ENCODE assay signal across 1 cellular context in the genomic region with DNA sequence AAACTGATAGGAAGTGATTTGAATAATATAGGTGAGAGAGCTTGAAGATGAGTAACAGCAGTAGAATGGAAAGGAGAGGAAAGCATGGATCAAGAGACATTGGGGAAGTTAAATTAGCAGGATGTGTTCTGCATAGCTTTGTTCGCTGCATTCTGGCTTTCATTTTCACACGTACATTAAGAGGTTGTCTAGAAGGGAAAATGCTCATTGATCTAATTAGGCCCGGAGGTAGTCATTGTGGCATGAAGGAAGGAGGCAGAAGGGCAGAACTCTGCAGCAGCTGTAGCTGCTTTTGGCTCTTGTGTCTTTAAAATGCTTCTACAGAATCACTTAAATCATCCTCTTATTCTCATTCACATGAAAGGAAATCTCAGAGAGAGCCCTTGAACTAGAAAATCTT.
TF ChIP-seq lines count a peak whose summit lies in the region.

No MANE protein-coding gene starts in this region.

TF ChIP-seq in HepG2, 621 proteins besides CTCF, POLR2A, EP300 and RAD21:
- TF ChIP-seq, protein P1, sequence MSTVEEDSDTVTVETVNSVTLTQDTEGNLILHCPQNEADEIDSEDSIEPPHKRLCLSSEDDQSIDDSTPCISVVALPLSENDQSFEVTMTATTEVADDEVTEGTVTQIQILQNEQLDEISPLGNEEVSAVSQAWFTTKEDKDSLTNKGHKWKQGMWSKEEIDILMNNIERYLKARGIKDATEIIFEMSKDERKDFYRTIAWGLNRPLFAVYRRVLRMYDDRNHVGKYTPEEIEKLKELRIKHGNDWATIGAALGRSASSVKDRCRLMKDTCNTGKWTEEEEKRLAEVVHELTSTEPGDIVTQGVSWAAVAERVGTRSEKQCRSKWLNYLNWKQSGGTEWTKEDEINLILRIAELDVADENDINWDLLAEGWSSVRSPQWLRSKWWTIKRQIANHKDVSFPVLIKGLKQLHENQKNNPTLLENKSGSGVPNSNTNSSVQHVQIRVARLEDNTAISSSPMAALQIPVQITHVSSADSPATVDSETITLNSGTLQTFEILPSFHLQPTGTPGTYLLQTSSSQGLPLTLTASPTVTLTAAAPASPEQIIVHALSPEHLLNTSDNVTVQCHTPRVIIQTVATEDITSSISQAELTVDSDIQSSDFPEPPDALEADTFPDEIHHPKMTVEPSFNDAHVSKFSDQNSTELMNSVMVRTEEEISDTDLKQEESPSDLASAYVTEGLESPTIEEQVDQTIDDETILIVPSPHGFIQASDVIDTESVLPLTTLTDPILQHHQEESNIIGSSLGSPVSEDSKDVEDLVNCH (CRISPR knock-in tag; IDR thresholded peaks at IDR 0.05), result no peak
- TF ChIP-seq ZNF143 (CRISPR knock-in tag; IDR thresholded peaks at IDR 0.05) (no peak), ZNF180 (CRISPR knock-in tag; IDR thresholded peaks at IDR 0.05; ENCODE audit: borderline replicate concordance, low read depth) (no peak), RORA (CRISPR knock-in tag; IDR thresholded peaks at IDR 0.05) (no peak), ZNF451 (CRISPR knock-in tag; IDR thresholded peaks at IDR 0.05) (no peak), ZBTB38 (CRISPR knock-in tag; IDR thresholded peaks at IDR 0.05) (no peak), ZNF776 (CRISPR knock-in tag; IDR thresholded peaks at IDR 0.05) (no peak), ESRRA (CRISPR knock-in tag; IDR thresholded peaks at IDR 0.05; ENCODE audit: low read depth) (no peak), RNF2 (conservative IDR thresholded peaks at IDR 0.05; ENCODE audit: low read depth) (no peak), ZNF44 (CRISPR knock-in tag; IDR thresholded peaks at IDR 0.05) (no peak), ETV5 (CRISPR knock-in tag; IDR thresholded peaks at IDR 0.05; ENCODE audit: borderline replicate concordance) (no peak), POLR2AphosphoS2 (IDR thresholded peaks at IDR 0.05; ENCODE audit: low read depth, low read length) (no peak)
- TF ChIP-seq, protein P2, sequence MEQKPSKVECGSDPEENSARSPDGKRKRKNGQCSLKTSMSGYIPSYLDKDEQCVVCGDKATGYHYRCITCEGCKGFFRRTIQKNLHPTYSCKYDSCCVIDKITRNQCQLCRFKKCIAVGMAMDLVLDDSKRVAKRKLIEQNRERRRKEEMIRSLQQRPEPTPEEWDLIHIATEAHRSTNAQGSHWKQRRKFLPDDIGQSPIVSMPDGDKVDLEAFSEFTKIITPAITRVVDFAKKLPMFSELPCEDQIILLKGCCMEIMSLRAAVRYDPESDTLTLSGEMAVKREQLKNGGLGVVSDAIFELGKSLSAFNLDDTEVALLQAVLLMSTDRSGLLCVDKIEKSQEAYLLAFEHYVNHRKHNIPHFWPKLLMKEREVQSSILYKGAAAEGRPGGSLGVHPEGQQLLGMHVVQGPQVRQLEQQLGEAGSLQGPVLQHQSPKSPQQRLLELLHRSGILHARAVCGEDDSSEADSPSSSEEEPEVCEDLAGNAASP (CRISPR knock-in tag; IDR thresholded peaks at IDR 0.05; ENCODE audit: borderline replicate concordance), result no peak
- TF ChIP-seq, protein P3, sequence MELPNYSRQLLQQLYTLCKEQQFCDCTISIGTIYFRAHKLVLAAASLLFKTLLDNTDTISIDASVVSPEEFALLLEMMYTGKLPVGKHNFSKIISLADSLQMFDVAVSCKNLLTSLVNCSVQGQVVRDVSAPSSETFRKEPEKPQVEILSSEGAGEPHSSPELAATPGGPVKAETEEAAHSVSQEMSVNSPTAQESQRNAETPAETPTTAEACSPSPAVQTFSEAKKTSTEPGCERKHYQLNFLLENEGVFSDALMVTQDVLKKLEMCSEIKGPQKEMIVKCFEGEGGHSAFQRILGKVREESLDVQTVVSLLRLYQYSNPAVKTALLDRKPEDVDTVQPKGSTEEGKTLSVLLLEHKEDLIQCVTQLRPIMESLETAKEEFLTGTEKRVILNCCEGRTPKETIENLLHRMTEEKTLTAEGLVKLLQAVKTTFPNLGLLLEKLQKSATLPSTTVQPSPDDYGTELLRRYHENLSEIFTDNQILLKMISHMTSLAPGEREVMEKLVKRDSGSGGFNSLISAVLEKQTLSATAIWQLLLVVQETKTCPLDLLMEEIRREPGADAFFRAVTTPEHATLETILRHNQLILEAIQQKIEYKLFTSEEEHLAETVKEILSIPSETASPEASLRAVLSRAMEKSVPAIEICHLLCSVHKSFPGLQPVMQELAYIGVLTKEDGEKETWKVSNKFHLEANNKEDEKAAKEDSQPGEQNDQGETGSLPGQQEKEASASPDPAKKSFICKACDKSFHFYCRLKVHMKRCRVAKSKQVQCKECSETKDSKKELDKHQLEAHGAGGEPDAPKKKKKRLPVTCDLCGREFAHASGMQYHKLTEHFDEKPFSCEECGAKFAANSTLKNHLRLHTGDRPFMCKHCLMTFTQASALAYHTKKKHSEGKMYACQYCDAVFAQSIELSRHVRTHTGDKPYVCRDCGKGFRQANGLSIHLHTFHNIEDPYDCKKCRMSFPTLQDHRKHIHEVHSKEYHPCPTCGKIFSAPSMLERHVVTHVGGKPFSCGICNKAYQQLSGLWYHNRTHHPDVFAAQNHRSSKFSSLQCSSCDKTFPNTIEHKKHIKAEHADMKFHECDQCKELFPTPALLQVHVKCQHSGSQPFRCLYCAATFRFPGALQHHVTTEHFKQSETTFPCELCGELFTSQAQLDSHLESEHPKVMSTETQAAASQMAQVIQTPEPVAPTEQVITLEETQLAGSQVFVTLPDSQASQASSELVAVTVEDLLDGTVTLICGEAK (IDR thresholded peaks at IDR 0.05), result no peak
- TF ChIP-seq, protein P3 (CRISPR knock-in tag; IDR thresholded peaks at IDR 0.05), result no peak
- TF ChIP-seq, protein P4, sequence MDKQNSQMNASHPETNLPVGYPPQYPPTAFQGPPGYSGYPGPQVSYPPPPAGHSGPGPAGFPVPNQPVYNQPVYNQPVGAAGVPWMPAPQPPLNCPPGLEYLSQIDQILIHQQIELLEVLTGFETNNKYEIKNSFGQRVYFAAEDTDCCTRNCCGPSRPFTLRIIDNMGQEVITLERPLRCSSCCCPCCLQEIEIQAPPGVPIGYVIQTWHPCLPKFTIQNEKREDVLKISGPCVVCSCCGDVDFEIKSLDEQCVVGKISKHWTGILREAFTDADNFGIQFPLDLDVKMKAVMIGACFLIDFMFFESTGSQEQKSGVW (CRISPR knock-in tag; IDR thresholded peaks at IDR 0.05; ENCODE audit: borderline replicate concordance), result no peak
- TF ChIP-seq, protein P5, sequence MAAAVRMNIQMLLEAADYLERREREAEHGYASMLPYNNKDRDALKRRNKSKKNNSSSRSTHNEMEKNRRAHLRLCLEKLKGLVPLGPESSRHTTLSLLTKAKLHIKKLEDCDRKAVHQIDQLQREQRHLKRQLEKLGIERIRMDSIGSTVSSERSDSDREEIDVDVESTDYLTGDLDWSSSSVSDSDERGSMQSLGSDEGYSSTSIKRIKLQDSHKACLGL (CRISPR knock-in tag; IDR thresholded peaks at IDR 0.05), result no peak
TF ChIP-seq in HepG2: peak in this region for 0.
